In genomic region chr4:156188596-156188995, GRCh38 we compare ENCODE assay signal across 23 cellular contexts.
"Had no signal": no experiment of that assay in that cellular context is flagged by ENCODE, and none has a peak within 500 bp of the region (broad histone marks: within the 10 kb centered on the region; RNA-seq: fewer than 3 reads in every experiment).

No MANE protein-coding gene starts in this region.

- ATAC-seq: activated CD8-positive, alpha-beta memory T cell treated with anti-CD3 and anti-CD28 coated beads, Interleukin-2, amount 10 ng/mL, durations not matched to agents 7 days and 5 days; activated naive CD4-positive, alpha-beta T cell treated with anti-CD3 and anti-CD28 coated beads, Interleukin-2, amount 50 U/mL, for 72 hours; activated naive CD8-positive, alpha-beta T cell treated with anti-CD3 and anti-CD28 coated beads, Interleukin-2, amount 50 U/mL, for 24 hours; PC-3; T-helper 17 cell; WTC11 had no signal

- H3K4me1 Mint-ChIP-seq: activated CD4-positive, alpha-beta T cell treated with anti-CD3 and anti-CD28 coated beads, Interleukin-2, amount 10 ng/mL, durations not matched to agents 24 days and 14 days; activated CD8-positive, alpha-beta memory T cell treated with anti-CD3 and anti-CD28 coated beads, Interleukin-2, amount 10 ng/mL, durations not matched to agents 7 days and 5 days; activated naive CD8-positive, alpha-beta T cell treated with anti-CD3 and anti-CD28 coated beads, Interleukin-2, amount 50 U/mL, for 24 hours; T-helper 17 cell had no signal

- H3K4me3 Mint-ChIP-seq: activated CD4-positive, alpha-beta T cell treated with anti-CD3 and anti-CD28 coated beads, Interleukin-2, amount 10 ng/mL, durations not matched to agents 24 days and 14 days; activated CD8-positive, alpha-beta memory T cell treated with anti-CD3 and anti-CD28 coated beads, Interleukin-2, amount 10 ng/mL, durations not matched to agents 7 days and 5 days; activated naive CD8-positive, alpha-beta T cell treated with anti-CD3 and anti-CD28 coated beads, Interleukin-2, amount 50 U/mL, for 24 hours; activated T-cell treated with anti-CD3 and anti-CD28 coated beads, Interleukin-2, amount 50 U/mL, for 24 hours; T-helper 17 cell; WTC11 had no signal

- H3K9me3 Mint-ChIP-seq: activated CD4-positive, alpha-beta T cell treated with anti-CD3 and anti-CD28 coated beads, Interleukin-2, amount 10 ng/mL, durations not matched to agents 24 days and 14 days; activated naive CD8-positive, alpha-beta T cell treated with anti-CD3 and anti-CD28 coated beads, Interleukin-2, amount 50 U/mL, for 24 hours; WTC11 had no signal

- H3K36me3 Mint-ChIP-seq: activated CD8-positive, alpha-beta memory T cell treated with anti-CD3 and anti-CD28 coated beads, Interleukin-2, amount 10 ng/mL, durations not matched to agents 7 days and 5 days; activated naive CD4-positive, alpha-beta T cell treated with anti-CD3 and anti-CD28 coated beads, Interleukin-2, amount 50 U/mL, for 72 hours; WTC11 had no signal

- H3K4me3 ChIP-seq: cardiac muscle cell had no signal

- H3K27me3 Mint-ChIP-seq: activated CD4-positive, alpha-beta T cell treated with anti-CD3 and anti-CD28 coated beads, Interleukin-2, amount 10 ng/mL, durations not matched to agents 24 days and 14 days; activated CD8-positive, alpha-beta memory T cell treated with anti-CD3 and anti-CD28 coated beads, Interleukin-2, amount 10 ng/mL, durations not matched to agents 7 days and 5 days; activated naive CD8-positive, alpha-beta T cell treated with anti-CD3 and anti-CD28 coated beads, Interleukin-2, amount 50 U/mL, for 24 hours; activated T-cell treated with anti-CD3 and anti-CD28 coated beads, Interleukin-2, amount 50 U/mL, for 24 hours; T-helper 17 cell had no signal

- H3K27ac Mint-ChIP-seq: activated CD4-positive, alpha-beta T cell treated with anti-CD3 and anti-CD28 coated beads, Interleukin-2, amount 10 ng/mL, durations not matched to agents 24 days and 14 days; activated CD8-positive, alpha-beta memory T cell treated with anti-CD3 and anti-CD28 coated beads, Interleukin-2, amount 10 ng/mL, durations not matched to agents 7 days and 5 days; activated naive CD4-positive, alpha-beta T cell treated with anti-CD3 and anti-CD28 coated beads, Interleukin-2, amount 50 U/mL, for 72 hours; activated naive CD8-positive, alpha-beta T cell treated with anti-CD3 and anti-CD28 coated beads, Interleukin-2, amount 50 U/mL, for 24 hours; activated T-cell treated with anti-CD3 and anti-CD28 coated beads, Interleukin-2, amount 50 U/mL, for 24 hours; T-helper 17 cell; WTC11 had no signal

- DNase-seq: activated CD4-positive, alpha-beta T cell treated with anti-CD3 and anti-CD28 coated beads, Interleukin-2, amount 10 ng/mL, durations not matched to agents 24 days and 14 days; activated CD4-positive, alpha-beta T cell treated with anti-CD3 and anti-CD28 coated beads, Interleukin-2, amount 50 U/mL, for 48 hours; activated CD4-positive, CD25-positive, alpha-beta regulatory T cell treated with anti-CD3 and anti-CD28 coated beads, Interleukin-2, amount 50 U/mL, for 72 hours; activated CD8-positive, alpha-beta memory T cell treated with anti-CD3 and anti-CD28 coated beads, Interleukin-2, amount 10 ng/mL, durations not matched to agents 7 days and 5 days; activated effector memory CD4-positive, alpha-beta T cell treated with anti-CD3 and anti-CD28 coated beads, Interleukin-2, amount 50 U/mL, for 16 hours; activated naive CD4-positive, alpha-beta T cell treated with Interleukin-2 at 50 U/mL for 16 hours; activated naive CD8-positive, alpha-beta T cell treated with anti-CD3 and anti-CD28 coated beads, Interleukin-2, amount 50 U/mL, for 24 hours; activated T-cell treated with anti-CD3 and anti-CD28 coated beads, Interleukin-2, amount 50 U/mL, for 24 hours; brain microvascular endothelial cell; MM.1S; NCI-H1105 treated with DMSO at 0.1 percent for 48 hours; NCI-H1436 treated with DMSO at 0.1 percent for 48 hours; NCI-H187; NCI-H2081; NCI-H446; NCI-H524; PC-3; SHP77; T-helper 17 cell; T-helper 9 cell had no signal
